Comparison of ENCODE assay signal across 36 cellular contexts in genomic region chr11:35857922-35858321, GRCh38.
DNase-seq lines count a peak whose midpoint lies in the region; ATAC-seq, FAIRE-seq and TF ChIP-seq lines count a peak whose summit lies in the region.
"Had no signal": no experiment of that assay in that cellular context is flagged by ENCODE, and none has a peak within 500 bp of the region (broad histone marks: within the 10 kb centered on the region; RNA-seq: fewer than 3 reads in every experiment).

No MANE protein-coding gene starts in this region.

- no peaks in the 10 kb centered on the region for H3K9me3 ChIP-seq in right atrium auricular region
- H3K9me3 ChIP-seq in heart right ventricle, result no peaks in the 10 kb centered on the region
- no peaks in the 10 kb centered on the region for H3K9me3 ChIP-seq in esophagus muscularis mucosa
- H3K9me3 ChIP-seq: A549, BE2C, BLaER1, Caco-2 had no signal

- no peaks in the 10 kb centered on the region for H3K36me3 Mint-ChIP-seq in nephron progenitor cell (ENCODE audit: low read depth)
- H3K36me3 Mint-ChIP-seq: CD14-positive monocyte; CD4-positive, alpha-beta memory T cell; CD4-positive, CD25-positive, alpha-beta regulatory T cell; CD8-positive, alpha-beta memory T cell; CD8-positive, alpha-beta T cell had no signal

- H3K36me3 ChIP-seq in right atrium auricular region (no peaks in the 10 kb centered on the region), heart right ventricle (no peaks in the 10 kb centered on the region), esophagus muscularis mucosa (no peaks in the 10 kb centered on the region)
- H3K36me3 ChIP-seq: BE2C; BLaER1; BLaER1 treated with 17β-estradiol and CSF1 and Interleukin-3, amounts not matched to agents 10 nM and 100 nM had no signal

- no peaks in the 10 kb centered on the region for H3K27me3 Mint-ChIP-seq in stimulated activated naive CD8-positive, alpha-beta T cell treated with anti-CD3 and anti-CD28 coated beads, Interleukin-15, amount 100 ng/mL, for 72 hours
- H3K27me3 Mint-ChIP-seq in nephron progenitor cell (ENCODE audit: low read depth, poor library complexity), result peaks cover 6% of the 10 kb centered on the region

- DNase-seq in right atrium auricular region (ENCODE audit: low spot score) (peak; percentile 34), heart right ventricle (no peak), ecto neural progenitor cell (ENCODE audit: low spot score) (peak; percentile 0), esophagus muscularis mucosa (ENCODE audit: extremely low spot score) (peak; percentile 68), nephron progenitor cell (no peak), urothelium cell line (ENCODE audit: low spot score) (no peak)
- DNase-seq in stimulated activated naive CD8-positive, alpha-beta T cell treated with anti-CD3 and anti-CD28 coated beads, Interleukin-15, amount 100 ng/mL, for 72 hours, result no peak
- DNase-seq in stimulated activated naive CD8-positive, alpha-beta T cell treated with anti-CD3 and anti-CD28 coated beads, Interleukin-15, Interleukin-2, amounts not matched to agents 100 U/mL and 50 U/mL, for 24 hours, result no peak
- DNase-seq: 8988T; ACHN; AML-193; BE2C; C1 segment of cervical spinal cord; Caco-2; Calu3; CD4-positive, alpha-beta memory T cell; CD4-positive, alpha-beta T cell; CD4-positive, CD25-positive, alpha-beta regulatory T cell; CD8-positive, alpha-beta memory T cell; CD8-positive, alpha-beta T cell; COR-L47; DMS 273 treated with DMSO at 0.1 percent for 48 hours; DMS153; DMS79; DMS79 treated with DMSO at 0.1 percent for 48 hours; DND-41; EL had no signal

- H3K27ac Mint-ChIP-seq in stimulated activated naive CD8-positive, alpha-beta T cell treated with anti-CD3 and anti-CD28 coated beads, Interleukin-15, amount 100 ng/mL, for 72 hours, result no peak overlapping the region
- H3K27ac Mint-ChIP-seq in nephron progenitor cell, result no peak overlapping the region
- H3K27ac Mint-ChIP-seq: B cell; CD14-positive monocyte; CD4-positive, alpha-beta memory T cell; CD4-positive, alpha-beta T cell; CD8-positive, alpha-beta T cell had no signal

- WGBS in heart right ventricle, 2 donors, result 91 to 94% methylated on average over 3 of the region's 3 CpGs
- WGBS in esophagus muscularis mucosa, result 98% methylated on average over 3 of the region's 3 CpGs

- TF ChIP-seq POLR2A in esophagus muscularis mucosa (IDR thresholded peaks at IDR 0.05; ENCODE audit: low read depth), result no peak

- no peaks in the 10 kb centered on the region for H3K9me3 Mint-ChIP-seq in stimulated activated naive CD8-positive, alpha-beta T cell treated with anti-CD3 and anti-CD28 coated beads, Interleukin-15, amount 100 ng/mL, for 72 hours
- no peaks in the 10 kb centered on the region for H3K9me3 Mint-ChIP-seq in nephron progenitor cell
- H3K9me3 Mint-ChIP-seq: CD14-positive monocyte; CD4-positive, alpha-beta T cell; CD8-positive, alpha-beta memory T cell; CD8-positive, alpha-beta T cell had no signal

- TF ChIP-seq EP300 in esophagus muscularis mucosa (IDR thresholded peaks at IDR 0.05), result no peak

- H3K27ac ChIP-seq in right atrium auricular region (no peak overlapping the region), heart right ventricle (no peak overlapping the region), esophagus muscularis mucosa (replicated peaks in 1 of 4) (no peak overlapping the region)
- H3K27ac ChIP-seq: 22Rv1; A549; BLaER1; BLaER1 treated with 17β-estradiol and CSF1 and Interleukin-3, amounts not matched to agents 10 nM and 100 nM; C4-2B had no signal

- H3K27me3 ChIP-seq in right atrium auricular region (no peaks in the 10 kb centered on the region), heart right ventricle (no peaks in the 10 kb centered on the region), esophagus muscularis mucosa (no peaks in the 10 kb centered on the region)
- H3K27me3 ChIP-seq: BE2C; BLaER1; BLaER1 treated with 17β-estradiol and CSF1 and Interleukin-3, amounts not matched to agents 10 nM and 100 nM had no signal

- H3K4me1 Mint-ChIP-seq in stimulated activated naive CD8-positive, alpha-beta T cell treated with anti-CD3 and anti-CD28 coated beads, Interleukin-15, amount 100 ng/mL, for 72 hours, result no peaks in the 10 kb centered on the region
- no peaks in the 10 kb centered on the region for H3K4me1 Mint-ChIP-seq in nephron progenitor cell
- H3K4me1 Mint-ChIP-seq: B cell; CD14-positive monocyte; CD4-positive, alpha-beta memory T cell; CD4-positive, CD25-positive, alpha-beta regulatory T cell; CD8-positive, alpha-beta memory T cell had no signal

- TF ChIP-seq CTCF in right atrium auricular region (IDR thresholded peaks at IDR 0.05) (no peak), heart right ventricle (IDR thresholded peaks at IDR 0.05) (no peak), esophagus muscularis mucosa (IDR thresholded peaks at IDR 0.05) (no peak), nephron progenitor cell (IDR thresholded peaks at IDR 0.05) (no peak)

- intact Hi-C loops in heart right ventricle (cut with DNase I) (no loop called here), esophagus muscularis mucosa (cut with DNase I) (no loop called here)

- H3K4me3 ChIP-seq in right atrium auricular region, result no peak overlapping the region
- no peak overlapping the region for H3K4me3 ChIP-seq in heart right ventricle
- H3K4me3 ChIP-seq in esophagus muscularis mucosa, result no peak overlapping the region
- H3K4me3 ChIP-seq: A549; BLaER1; BLaER1 treated with 17β-estradiol and CSF1 and Interleukin-3, amounts not matched to agents 10 nM and 100 nM had no signal

- ATAC-seq in heart right ventricle, result no peak
- peak; percentile 37 for ATAC-seq in stimulated activated naive CD8-positive, alpha-beta T cell treated with anti-CD3 and anti-CD28 coated beads, Interleukin-15, amount 100 ng/mL, for 72 hours
- no peak for ATAC-seq in stimulated activated naive CD8-positive, alpha-beta T cell treated with anti-CD3 and anti-CD28 coated beads, Interleukin-15, Interleukin-2, amounts not matched to agents 100 U/mL and 50 U/mL, for 24 hours
- ATAC-seq: A549; CD8-positive, alpha-beta T cell had no signal

- H3K4me1 ChIP-seq in right atrium auricular region (no peaks in the 10 kb centered on the region), heart right ventricle (peaks cover 0 to under 1% (median 0%) of the 10 kb centered on the region in 9 donors), esophagus muscularis mucosa (peaks cover 0 to 5% (median 0%) of the 10 kb centered on the region in 4 donors)
- H3K4me1 ChIP-seq: A549, BE2C, BLaER1, Caco-2 had no signal

- FAIRE-seq in urothelium cell line (lab: Jason Lieb, UNC), result no peak
- FAIRE-seq: A204.1, A549, D721Med had no signal

- H3K4me3 Mint-ChIP-seq in stimulated activated naive CD8-positive, alpha-beta T cell treated with anti-CD3 and anti-CD28 coated beads, Interleukin-15, amount 100 ng/mL, for 72 hours, result no peak overlapping the region
- no peak overlapping the region for H3K4me3 Mint-ChIP-seq in nephron progenitor cell
- H3K4me3 Mint-ChIP-seq: B cell; CD14-positive monocyte; CD4-positive, alpha-beta memory T cell; CD4-positive, alpha-beta T cell; CD4-positive, CD25-positive, alpha-beta regulatory T cell; CD8-positive, alpha-beta memory T cell; CD8-positive, alpha-beta T cell had no signal

Comparison
In these comparisons a context has a peak if more than half of its experiments do, and no peak if none do; other contexts are left out.
1. DNase-seq: peak in right atrium auricular region (single experiment), ecto neural progenitor cell (single experiment) and esophagus muscularis mucosa (single experiment); none in heart right ventricle (0 of 2), stimulated activated naive CD8-positive, alpha-beta T cell treated with anti-CD3 and anti-CD28 coated beads, Interleukin-15, amount 100 ng/mL, for 72 hours (0 of 2), stimulated activated naive CD8-positive, alpha-beta T cell treated with anti-CD3 and anti-CD28 coated beads, Interleukin-15, Interleukin-2, amounts not matched to agents 100 U/mL and 50 U/mL, for 24 hours (single experiment), nephron progenitor cell (single experiment) and urothelium cell line (single experiment).